Comparison of ENCODE assay signal across 8 cellular contexts in genomic region chr18:31723998-31724711, GRCh38. TPM values are rescaled to one million over a fixed set of nuclear protein-coding genes. Genes with fewer than 3 reads are reported as not detected.
A peak's percentile ranks its signal among the peaks of the same experiment; 100 is the strongest.
DNase-seq lines count a peak whose midpoint lies in the region; ATAC-seq, FAIRE-seq and TF ChIP-seq lines count a peak whose summit lies in the region.

No MANE protein-coding gene starts in this region.

- H4K5ac ChIP-seq in mesendoderm (ENCODE audit: low read length) = no peak overlapping the region

- H4K8ac ChIP-seq in mesenchymal stem cell (ENCODE audit: low read length) (no peak overlapping the region), mesendoderm (ENCODE audit: low read depth, low read length) (no peak overlapping the region)

- ATAC-seq in GM21390 (IDR thresholded peaks at IDR 0.05; ENCODE audit: unreplicated experiment) (peak; percentile 50), GM18870 (IDR thresholded peaks at IDR 0.05; ENCODE audit: unreplicated experiment) (no peak)

- H3K4me3 ChIP-seq in ACC112 (ENCODE audit: low read depth, low read length) (peak overlapping the region; percentile 78), mammary epithelial cell (replicated peaks in 1 of 3; ENCODE audit: insufficient read depth in 1 of 3, low read depth in 2 of 3, low read length in 3 of 3) (peak overlapping the region; percentile 37 to 50 (median 43)), mesenchymal stem cell (ENCODE audit: insufficient read depth in 1 of 2, low read depth in 1 of 2, low read length in 2 of 2) (peak overlapping the region in 1 of 2 experiments; percentile 86), mesendoderm (ENCODE audit: low read length) (no peak overlapping the region)

- H2AK5ac ChIP-seq in mesenchymal stem cell (ENCODE audit: low read length, severe bottlenecking) (no peak overlapping the region), mesendoderm (ENCODE audit: low read length) (no peak overlapping the region)

- no peak for FAIRE-seq in D721Med (lab: Jason Lieb, UNC)

- intact Hi-C loops in mammary epithelial cell (cut with micrococcal nuclease) = loop anchor here (2.0 to 5.0 kb wide), 3 partner anchors 39 to 752 kb away; partner anchors contain the start of gene B4GALT6

- WGBS in mammary epithelial cell (ENCODE audit: low coverage, missing lambda C conversion rate) = 6% methylated on average over 28 of the region's 43 CpGs
- WGBS in mesenchymal stem cell = 94% methylated on average over 39 of the region's 43 CpGs
- WGBS in mesendoderm (ENCODE audit: extremely low coverage, insufficient coverage, low lambda C conversion rate) = no CpG with 5 or more reads among the region's 43 CpGs

- no peak overlapping the region for H4K91ac ChIP-seq in mesenchymal stem cell (ENCODE audit: low read length)

- H3K4me1 ChIP-seq in ACC112 (ENCODE audit: control insufficient read depth, insufficient read depth, low read length, unreplicated experiment) (no peaks in the 10 kb centered on the region), mammary epithelial cell (ENCODE audit: insufficient read depth, low read length) (peaks cover 4% of the 10 kb centered on the region), mesenchymal stem cell (ENCODE audit: control insufficient read depth, insufficient read depth, low read depth, low read length) (no peaks in the 10 kb centered on the region), mesendoderm (ENCODE audit: control insufficient read depth, low read depth, low read length) (no peaks in the 10 kb centered on the region)

- H2AFZ ChIP-seq in ACC112 (ENCODE audit: low read length, unreplicated experiment) (peak overlapping the region; percentile 81), mammary epithelial cell (ENCODE audit: low read depth, low read length) (peak overlapping the region; percentile 81), mesenchymal stem cell (ENCODE audit: low read depth, low read length) (no peak overlapping the region)

- no peak overlapping the region for H3K27ac ChIP-seq in ACC112 (ENCODE audit: low read depth, low read length)
- H3K27ac ChIP-seq in mammary epithelial cell (ENCODE audit: insufficient read depth, low read depth, low read length) = no peak overlapping the region
- no peak overlapping the region for H3K27ac ChIP-seq in mesenchymal stem cell (ENCODE audit: low read length, poor library complexity, severe bottlenecking)
- H3K27ac ChIP-seq in mesendoderm (ENCODE audit: low read depth, low read length) = no peak overlapping the region

- dilution Hi-C loops in mammary epithelial cell (cut with HindIII; ENCODE audit: low sequenced_read_pairs) = loop anchor here (5.0 to 25.0 kb wide), 2 partner anchors 47 to 162 kb away; no protein-coding TSS in a partner anchor

- TF ChIP-seq CTCF in mammary epithelial cell (conservative IDR thresholded peaks at IDR 0.05 in 1 of 2, IDR thresholded peaks at IDR 0.05 in 1 of 2; ENCODE audit: extremely low read depth in 1 of 2, insufficient read depth in 1 of 2, low read depth in 1 of 2, low read length in 2 of 2) (no peak), D721Med (IDR thresholded peaks at IDR 0.05; ENCODE audit: insufficient read depth, missing control alignments) (no peak)

- no peak overlapping the region for H3K14ac ChIP-seq in mesenchymal stem cell (ENCODE audit: low read length in 2 of 2)

- H3K18ac ChIP-seq in mesenchymal stem cell (ENCODE audit: low read depth in 1 of 2, low read length in 2 of 2) (no peak overlapping the region), mesendoderm (ENCODE audit: low read length) (no peak overlapping the region)

- H3K27me3 ChIP-seq in ACC112 (ENCODE audit: insufficient read depth, low read length) (peaks cover 49% of the 10 kb centered on the region), mammary epithelial cell (ENCODE audit: insufficient read depth, low read length) (no peaks in the 10 kb centered on the region), mesenchymal stem cell (ENCODE audit: control insufficient read depth in 1 of 2, insufficient read depth in 1 of 2, low read length in 2 of 2) (peaks cover 8% of the 10 kb centered on the region in 2 experiments), mesendoderm (ENCODE audit: insufficient read depth, low read length, poor library complexity) (no peaks in the 10 kb centered on the region)

- DNase-seq in mammary epithelial cell (no peak), mesenchymal stem cell (no peak), NCI-H2081 treated with DMSO at 0.1 percent for 48 hours (lab: John Stamatoyannopoulos, UW) (no peak), D721Med (ENCODE audit: insufficient read length, low spot score) (no peak), mesendoderm (no peak)

- CTCF ChIA-PET in mammary epithelial cell (lab: Charles Lee; ENCODE audit: low non-redundant PET) = no interaction called here

- no peak overlapping the region for H3K4ac ChIP-seq in mesenchymal stem cell (ENCODE audit: low read depth in 1 of 2, low read length in 2 of 2)
- H3K4ac ChIP-seq in mesendoderm (ENCODE audit: low read depth, low read length) = no peak overlapping the region

- in situ Hi-C loops in mammary epithelial cell (cut with MboI; ENCODE audit: low sequenced_read_pairs in 2 of 2) = loop anchor here in 1 of 2 donors (5.0 kb wide), 1 partner anchor 167 kb away; no protein-coding TSS in a partner anchor

- H4K20me1 ChIP-seq in mammary epithelial cell (ENCODE audit: insufficient read depth, low read length) = no peaks in the 10 kb centered on the region

- peaks cover 4% of the 10 kb centered on the region for H3K9me3 ChIP-seq in mammary epithelial cell (replicated peaks; ENCODE audit: insufficient read depth, low read length)
- H3K9me3 ChIP-seq in mesenchymal stem cell (ENCODE audit: control insufficient read depth, low read length) = no peaks in the 10 kb centered on the region

- H3K4me2 ChIP-seq in mammary epithelial cell (ENCODE audit: insufficient read depth, low read depth, low read length) = peak overlapping the region; percentile 94
- H3K4me2 ChIP-seq in mesenchymal stem cell (ENCODE audit: low read length, poor library complexity, severe bottlenecking) = no peak overlapping the region
- no peak overlapping the region for H3K4me2 ChIP-seq in mesendoderm (ENCODE audit: low read length)

- no peak overlapping the region for H3K23ac ChIP-seq in mesenchymal stem cell (ENCODE audit: low read length in 2 of 2)
- H3K23ac ChIP-seq in mesendoderm (ENCODE audit: low read length) = no peak overlapping the region

- H2BK5ac ChIP-seq in mesenchymal stem cell (ENCODE audit: low read depth, low read length, poor library complexity, severe bottlenecking) = no peak overlapping the region
- no peak overlapping the region for H2BK5ac ChIP-seq in mesendoderm (ENCODE audit: low read length)

- H2BK15ac ChIP-seq in mesenchymal stem cell (ENCODE audit: low read depth, poor library complexity, severe bottlenecking) (no peak overlapping the region), mesendoderm (replicated peaks; ENCODE audit: low read depth) (no peak overlapping the region)

- no TSS peak for BruUV-seq in mammary epithelial cell (replicated peaks; lab: Mats Ljungman, UMichigan)

- H3K36me3 ChIP-seq in ACC112 (ENCODE audit: insufficient read depth, low read length) (no peaks in the 10 kb centered on the region), mammary epithelial cell (ENCODE audit: insufficient read depth, low read length) (no peaks in the 10 kb centered on the region), mesenchymal stem cell (ENCODE audit: control insufficient read depth in 1 of 2, insufficient read depth in 2 of 2, low read depth in 1 of 2, low read length in 2 of 2) (no peaks in the 10 kb centered on the region), mesendoderm (ENCODE audit: control insufficient read depth, insufficient read depth, low read length) (no peaks in the 10 kb centered on the region)

- H3K79me1 ChIP-seq in mesenchymal stem cell (replicated peaks; ENCODE audit: low read length, poor library complexity, severe bottlenecking) = no peaks in the 10 kb centered on the region
- no peaks in the 10 kb centered on the region for H3K79me1 ChIP-seq in mesendoderm (ENCODE audit: low read length)

- no peak overlapping the region for H2BK12ac ChIP-seq in mesenchymal stem cell (ENCODE audit: low read length in 2 of 2)

- H3K79me2 ChIP-seq in ACC112 (ENCODE audit: control insufficient read depth, insufficient read depth, low read length, unreplicated experiment) (no peaks in the 10 kb centered on the region), mammary epithelial cell (ENCODE audit: insufficient read depth, low read length) (no peaks in the 10 kb centered on the region), mesendoderm (ENCODE audit: control insufficient read depth, insufficient read depth, low read length) (no peaks in the 10 kb centered on the region)

- H3K9ac ChIP-seq in mammary epithelial cell (ENCODE audit: insufficient read depth, low read length) = no peak overlapping the region
- H3K9ac ChIP-seq in mesenchymal stem cell (ENCODE audit: low read length) = peak overlapping the region; percentile 87
- no peak overlapping the region for H3K9ac ChIP-seq in mesendoderm (ENCODE audit: low read length)

- no peak overlapping the region for H2BK120ac ChIP-seq in mesenchymal stem cell (ENCODE audit: low read depth, low read length)
- no peak overlapping the region for H2BK120ac ChIP-seq in mesendoderm (ENCODE audit: low read depth, low read length)

- no peak overlapping the region for H3K56ac ChIP-seq in mesendoderm (ENCODE audit: low read length)

RNA-seq across cellular contexts. Expression of gene SLC25A52, which starts 36.5 kb away (rescaled TPM):
- total RNA-seq in mammary epithelial cell = under 1 TPM in 1 of 2 donors, not detected in 1; 0.17 TPM
- not detected for polyA plus RNA-seq in mammary epithelial cell
- not detected for polyA minus RNA-seq in mammary epithelial cell
- polyA plus RNA-seq in mesenchymal stem cell (2013, experiment 1 of 2) = not detected
- polyA plus RNA-seq in mesenchymal stem cell (2013, experiment 2 of 2) = not detected
- 0.08 TPM for polyA plus RNA-seq in mesendoderm (2013, experiment 1 of 2)
- polyA plus RNA-seq in mesendoderm (2013, experiment 2 of 2) = 0.14 TPM

RNA-seq across cellular contexts. Expression of gene B4GALT6, which starts 39.8 kb away (rescaled TPM):
- 10 to 100 TPM in 1 of 2 donors, 1 to 10 TPM in 1; 7.2 to 17.1 TPM for total RNA-seq in mammary epithelial cell
- 6.1 TPM for polyA plus RNA-seq in mammary epithelial cell
- 31.4 TPM for polyA minus RNA-seq in mammary epithelial cell
- 8.3 TPM for polyA plus RNA-seq in mesenchymal stem cell (2013, experiment 1 of 2)
- polyA plus RNA-seq in mesenchymal stem cell (2013, experiment 2 of 2) = 9.6 TPM
- polyA plus RNA-seq in mesendoderm (2013, experiment 1 of 2) = 22.9 TPM
- polyA plus RNA-seq in mesendoderm (2013, experiment 2 of 2) = 23.1 TPM
